ENCODE assay signal across 4 cellular contexts in the genomic region with DNA sequence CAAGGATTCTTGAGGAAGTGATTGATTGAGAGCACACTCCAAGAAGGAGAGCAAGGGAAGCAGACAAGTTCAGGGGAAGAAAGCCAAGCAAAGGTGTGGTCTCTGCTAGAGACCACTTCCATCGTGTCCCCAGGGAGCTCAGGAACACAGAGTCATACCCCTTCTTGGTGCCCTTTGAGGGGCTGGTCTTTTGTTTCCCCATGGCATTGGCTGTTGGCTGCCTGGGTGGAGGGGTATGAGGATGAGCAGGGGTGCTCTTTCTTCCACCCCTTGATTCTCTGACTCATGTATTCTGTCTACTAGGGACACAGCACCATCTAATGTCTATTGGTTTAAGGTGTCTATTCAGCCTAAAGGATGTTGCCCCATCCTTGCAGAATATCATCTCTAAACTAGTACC. TPM values are rescaled to one million over a fixed set of nuclear protein-coding genes. Genes with fewer than 3 reads are reported as not detected.
"Had no signal": no experiment of that assay in that cellular context is flagged by ENCODE, and none has a peak within 500 bp of the region (broad histone marks: within the 10 kb centered on the region; RNA-seq: fewer than 3 reads in every experiment).

No MANE protein-coding gene starts in this region.

- DNase-seq: GDM1, GF-D8 had no signal

- H3K4me3 ChIP-seq: GM12878 had no signal

RNA-seq across cellular contexts. Expression of gene SPOCK1, which starts 11.5 kb away (rescaled TPM):
- total RNA-seq: G401 had no signal
